Comparison of ENCODE assay signal across 19 cellular contexts in the genomic region with DNA sequence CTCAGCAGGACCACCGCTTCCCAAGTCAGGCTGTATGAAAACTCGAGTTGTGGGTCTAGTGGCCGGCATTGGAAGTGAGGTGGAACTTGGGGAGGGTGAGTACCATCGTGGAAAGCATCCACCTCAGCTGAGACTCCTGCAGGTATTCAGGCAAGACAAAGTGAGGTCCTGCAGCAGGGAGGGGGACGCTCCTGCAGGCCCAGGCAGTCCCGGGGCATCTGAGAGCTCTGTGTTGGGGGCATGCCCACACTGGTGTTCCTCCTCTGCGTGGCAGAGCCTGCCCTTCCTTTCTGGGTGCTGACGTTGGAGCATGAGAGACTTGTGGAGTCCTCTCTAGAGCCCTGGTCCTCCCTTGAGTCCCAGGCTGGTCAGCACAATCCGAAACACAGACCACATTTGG.
"Had no signal": no experiment of that assay in that cellular context is flagged by ENCODE, and none has a peak within 500 bp of the region (broad histone marks: within the 10 kb centered on the region; RNA-seq: fewer than 3 reads in every experiment).

No MANE protein-coding gene starts in this region.

- ATAC-seq: effector memory CD8-positive, alpha-beta T cell; left cardiac atrium; lower lobe of right lung; psoas muscle; right lobe of liver had no signal

- H3K9me3 Mint-ChIP-seq: effector memory CD8-positive, alpha-beta T cell; naive B cell; nephron had no signal

- H3K36me3 Mint-ChIP-seq: immature natural killer cell, naive B cell had no signal

- H3K4me1 Mint-ChIP-seq: immature natural killer cell, naive B cell, nephron had no signal

- H3K4me3 Mint-ChIP-seq: effector memory CD8-positive, alpha-beta T cell; immature natural killer cell; naive B cell; nephron had no signal

- DNase-seq: effector memory CD8-positive, alpha-beta T cell; esophagus squamous epithelium; foreskin fibroblast; immature natural killer cell; left cardiac atrium; left ventricle myocardium inferior; lower lobe of right lung; mesenchymal stem cell; naive B cell; psoas muscle; retina; stimulated activated CD4-positive, alpha-beta T cell treated with anti-CD3 and anti-CD28 coated beads, Interleukin-12 subunit alpha, Interleukin-12 subunit beta, amount 100 ng/mL, for 4 hours; stimulated activated naive CD4-positive, alpha-beta T cell; stomach; trophoblast cell had no signal

- H3K27ac Mint-ChIP-seq: effector memory CD8-positive, alpha-beta T cell; immature natural killer cell; nephron had no signal

- H3K27ac ChIP-seq: esophagus squamous epithelium, left ventricle myocardium inferior, lower lobe of right lung, parathyroid adenoma, psoas muscle, right lobe of liver, skin epidermis, stomach had no signal
